ENCODE assay signal across 8 cellular contexts in genomic region chr16:19410435-19411153, GRCh38. TPM values are rescaled to one million over a fixed set of nuclear protein-coding genes. Genes with fewer than 3 reads are reported as not detected.
A peak's percentile ranks its signal among the peaks of the same experiment; 100 is the strongest.
DNase-seq lines count a peak whose midpoint lies in the region; ATAC-seq and TF ChIP-seq lines count a peak whose summit lies in the region.

No MANE protein-coding gene starts in this region.

- H3K9me3 ChIP-seq in ascending aorta (peaks cover 0 to 8% of the 10 kb centered on the region in 2 donors), liver (ENCODE audit: control insufficient read depth in 4 of 4, low read length in 3 of 4) (peaks cover 1 to 8% (median 3%) of the 10 kb centered on the region in 4 donors)

- intact Hi-C loops in ascending aorta (cut with DNase I): no loop called here

- ATAC-seq in HG02840 (IDR thresholded peaks at IDR 0.05; ENCODE audit: low FRiP score, unreplicated experiment) (no peak), GM21447 (IDR thresholded peaks at IDR 0.05; ENCODE audit: unreplicated experiment) (no peak), HG02981 (IDR thresholded peaks at IDR 0.05; ENCODE audit: unreplicated experiment) (no peak)

- no peak overlapping the region for H3K27ac Mint-ChIP-seq in HFFc6

- H3K4me3 ChIP-seq in ascending aorta (peak overlapping the region; percentile 30 to 50), liver (ENCODE audit: low read depth in 1 of 3, low read length in 3 of 3) (peak overlapping the region in 2 of 3 donors; percentile 38 to 47)

- peak in 1 of 2 donors; percentile 10 for TF ChIP-seq RAD21 in liver (IDR thresholded peaks at IDR 0.05)

- H3K4me3 Mint-ChIP-seq in HFFc6: no peak overlapping the region

- H3K36me3 ChIP-seq in ascending aorta (no peaks in the 10 kb centered on the region), liver (ENCODE audit: control insufficient read depth in 4 of 4, insufficient read depth in 3 of 4, low read depth in 1 of 4, low read length in 3 of 4) (no peaks in the 10 kb centered on the region)

- H3K4me1 Mint-ChIP-seq in HFFc6 (ENCODE audit: low read depth): no peaks in the 10 kb centered on the region

- peak; percentile 57 for DNase-seq in DMS79 treated with DMSO at 0.1 percent for 48 hours (lab: John Stamatoyannopoulos, UW)
- peak; percentile 37 for DNase-seq in LoVo (ENCODE audit: low spot score)
- DNase-seq in ascending aorta (ENCODE audit: low spot score in 2 of 2): no peak
- DNase-seq in HFFc6: no peak

- H3K9ac ChIP-seq in liver (ENCODE audit: low read depth in 1 of 2, low read length in 2 of 2): no peak overlapping the region

- 6% methylated on average over 57 of the region's 57 CpGs for WGBS in liver

- no peak overlapping the region for H3K27ac ChIP-seq in ascending aorta
- no peak overlapping the region for H3K27ac ChIP-seq in liver (ENCODE audit: low read depth in 1 of 2, low read length in 2 of 2)

- H3K27me3 ChIP-seq in ascending aorta: peaks cover 4% of the 10 kb centered on the region
- peaks cover 0 to 9% (median 1%) of the 10 kb centered on the region in 4 donors for H3K27me3 ChIP-seq in liver (ENCODE audit: control insufficient read depth in 4 of 4, insufficient read depth in 4 of 4, low read length in 3 of 4)

- H3K4me1 ChIP-seq in ascending aorta: no peaks in the 10 kb centered on the region
- H3K4me1 ChIP-seq in liver (ENCODE audit: control insufficient read depth in 4 of 4, insufficient read depth in 4 of 4, low read length in 3 of 4): peaks cover 6 to 15% (median 9%) of the 10 kb centered on the region in 4 donors

- TF ChIP-seq CTCF in ascending aorta (IDR thresholded peaks at IDR 0.05) (no peak), liver (IDR thresholded peaks at IDR 0.05; ENCODE audit: low read depth, low read length, missing input control) (no peak), HFFc6 (IDR thresholded peaks at IDR 0.05) (no peak)

- H3K9me3 Mint-ChIP-seq in HFFc6: no peaks in the 10 kb centered on the region; the same call in 1 of the 2 replicates

- no peaks in the 10 kb centered on the region for H3K36me3 Mint-ChIP-seq in HFFc6 (ENCODE audit: low read depth)

- peaks cover 11% of the 10 kb centered on the region for H3K27me3 Mint-ChIP-seq in HFFc6 (ENCODE audit: insufficient read depth)

TF ChIP-seq in liver, 16 proteins besides CTCF, POLR2A, EP300 and RAD21:
- TF ChIP-seq FOXA1 (IDR thresholded peaks at IDR 0.05): no peak

RNA-seq across cellular contexts. Expression of gene TMC5, which starts 7.1 kb away (rescaled TPM):
- total RNA-seq in ascending aorta (not detected), liver (1 to 10 TPM in 1 of 2 donors, under 1 TPM in 1; 0.50 to 1.2 TPM)
- 1 to 10 TPM in 1 of 2 donors, under 1 TPM in 1; 0.54 to 1.1 TPM for polyA plus RNA-seq in liver
- total RNA-seq in HFFc6 (2021; fragmentation: NEBNext Ultra II Directional; extraction: Animal tissue kit (Norgen Biotek cat#: 25700)): under 1 TPM in 1 of 6 experiments, not detected in 5; 0.06 TPM

Comparison
In these comparisons a context has a peak if more than half of its experiments do, and no peak if none do; other contexts are left out.
1. DNase-seq: peak in DMS79 treated with DMSO at 0.1 percent for 48 hours (single experiment) and LoVo (single experiment); none in ascending aorta (0 of 2) and HFFc6 (single experiment).